ENCODE assay signal across 18 cellular contexts in the genomic region with DNA sequence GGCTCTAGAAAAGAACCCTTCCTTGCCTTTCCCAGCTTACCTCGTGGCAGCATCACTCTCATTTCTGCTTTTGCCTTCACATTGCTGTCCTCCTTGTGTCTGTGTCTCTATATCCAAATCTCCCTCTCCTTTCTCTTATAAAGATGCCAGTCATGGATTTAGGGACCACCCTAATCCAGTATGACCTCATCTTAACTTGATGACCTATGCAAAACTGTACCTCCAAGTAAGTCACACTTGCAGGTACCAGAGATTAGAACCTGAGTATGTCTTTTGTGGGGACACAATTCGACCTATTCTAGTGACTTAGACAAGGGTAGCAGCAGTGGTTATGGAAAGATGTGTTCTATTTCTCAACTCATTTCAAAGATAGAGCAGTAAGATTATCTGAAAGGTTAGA.
"Had no signal": no experiment of that assay in that cellular context is flagged by ENCODE, and none has a peak within 500 bp of the region (broad histone marks: within the 10 kb centered on the region; RNA-seq: fewer than 3 reads in every experiment).

No MANE protein-coding gene starts in this region.

- DNase-seq: cortex of kidney; dorsolateral prefrontal cortex; effector CD8-positive, alpha-beta T cell; foreskin melanocyte; head of caudate nucleus; kidney glomerular epithelial cell; left lung; lower lobe of right lung; natural killer cell; posterior cingulate gyrus; small intestine; stimulated activated CD4-positive, alpha-beta T cell treated with anti-CD3 and anti-CD28 coated beads, Interleukin-12 subunit alpha, Interleukin-12 subunit beta, amount 100 ng/mL, for 4 hours; stimulated activated naive CD4-positive, alpha-beta T cell; stomach; substantia nigra; trophoblast cell had no signal

- FAIRE-seq: small intestine had no signal

- H3K4me3 ChIP-seq: dorsolateral prefrontal cortex, hepatocyte, left lung, lower lobe of right lung, stomach, thoracic aorta had no signal

- H3K9me3 ChIP-seq: left lung, lower lobe of right lung, stomach, thoracic aorta had no signal

- H3K36me3 ChIP-seq: left lung, lower lobe of right lung, stomach, thoracic aorta had no signal

- ATAC-seq: left lung, lower lobe of right lung, natural killer cell had no signal

- H3K4me1 ChIP-seq: left lung, lower lobe of right lung, stomach had no signal

- H3K4me2 ChIP-seq: hepatocyte had no signal

- H3K27me3 ChIP-seq: dorsolateral prefrontal cortex, hepatocyte, left lung, stomach had no signal

- H3K27ac ChIP-seq: dorsolateral prefrontal cortex, hepatocyte, left lung, lower lobe of right lung, stomach, thoracic aorta had no signal

- H3K79me2 ChIP-seq: hepatocyte had no signal

- H2AFZ ChIP-seq: hepatocyte had no signal
